In the genomic region with DNA sequence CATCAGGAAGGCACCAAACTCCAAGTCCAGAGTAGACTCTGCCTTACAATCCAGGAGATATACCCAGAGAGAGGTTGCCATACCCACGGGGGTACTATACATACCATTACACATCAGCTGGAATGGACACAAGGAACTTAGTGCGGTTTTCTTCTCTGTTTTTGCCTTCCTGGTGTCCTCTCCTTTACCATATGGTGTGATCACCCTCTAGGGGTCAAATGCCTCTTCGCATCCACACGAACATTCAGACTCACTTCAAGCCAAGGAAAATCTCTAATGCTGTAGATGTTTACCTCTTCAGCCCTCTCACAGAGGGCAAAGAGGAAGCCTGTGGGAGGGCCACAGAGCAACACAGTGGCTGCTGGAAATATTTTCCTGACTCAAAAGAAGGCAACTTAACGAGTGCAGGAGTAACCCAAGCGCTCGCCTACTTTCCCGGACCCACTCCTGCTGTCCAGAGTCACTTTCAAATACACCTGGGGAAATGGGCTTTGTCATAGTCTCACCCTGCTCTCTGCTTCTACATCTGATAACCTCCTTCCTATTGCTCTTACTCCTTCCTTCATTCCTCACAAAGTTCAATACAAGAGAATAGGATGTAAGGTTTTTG, we compare ENCODE assay signal across 8 cellular contexts.
DNase-seq lines count a peak whose midpoint lies in the region; ATAC-seq and TF ChIP-seq lines count a peak whose summit lies in the region.

No MANE protein-coding gene starts in this region.

- no peaks in the 10 kb centered on the region for H3K9me3 ChIP-seq in RWPE2 (ENCODE audit: severe bottlenecking)
- no peaks in the 10 kb centered on the region for H3K9me3 ChIP-seq in sigmoid colon

- H3K27ac ChIP-seq in RWPE2 (ENCODE audit: poor library complexity, severe bottlenecking), result no peak overlapping the region
- H3K27ac ChIP-seq in sigmoid colon, result peak overlapping the region in 3 of 4 donors; percentile 57 to 67 (median 58)

- H3K36me3 ChIP-seq in RWPE2 (ENCODE audit: low read depth) (no peaks in the 10 kb centered on the region), sigmoid colon (no peaks in the 10 kb centered on the region)

- TF ChIP-seq CTCF in RWPE2 (IDR thresholded peaks at IDR 0.05; ENCODE audit: poor library complexity, severe bottlenecking), result peak; percentile 76
- peak; percentile 56 to 73 (median 60) for TF ChIP-seq CTCF in sigmoid colon (IDR thresholded peaks at IDR 0.05)

- DNase-seq in NOMO-1 treated with DMSO at 0.1 percent for 48 hours (lab: John Stamatoyannopoulos, UW; ENCODE audit: unreplicated experiment) (peak; percentile 3), NOMO-1 treated with dmso at 0.1 percent for 144 hours (lab: John Stamatoyannopoulos, UW; ENCODE audit: unreplicated experiment) (no peak), RWPE2 (ENCODE audit: low spot score) (no peak), globus pallidus (ENCODE audit: low spot score) (peak; percentile 43), sigmoid colon (no peak), cerebellar nuclear complex (lab: John Stamatoyannopoulos, UW) (no peak)
- no peak for DNase-seq in activated CD8-positive, alpha-beta memory T cell treated with anti-CD3 and anti-CD28 coated beads for 24 hours

- TF ChIP-seq POLR2A in sigmoid colon (IDR thresholded peaks at IDR 0.05), result no peak

- H3K4me3 ChIP-seq in RWPE2 (ENCODE audit: severe bottlenecking) (no peak overlapping the region), sigmoid colon (no peak overlapping the region)

- H3K4me1 ChIP-seq in RWPE2 (ENCODE audit: insufficient read depth, poor library complexity, severe bottlenecking) (no peaks in the 10 kb centered on the region), sigmoid colon (peaks cover 0 to 63% (median 43%) of the 10 kb centered on the region in 4 donors)

- intact Hi-C loops in sigmoid colon (cut with DNase I), result loop anchor here (2.0 to 10.0 kb wide), 4 partner anchors 114 to 712 kb away; partner anchors contain the start of gene GLI3

- 56 to 59% methylated on average over 8 of the region's 8 CpGs for WGBS in sigmoid colon, 2 donors

- ATAC-seq in RWPE2 (ENCODE audit: low read depth) (peak; percentile 85), GM18870 (IDR thresholded peaks at IDR 0.05; ENCODE audit: unreplicated experiment) (no peak)

- H3K27me3 ChIP-seq in RWPE2 (ENCODE audit: insufficient read depth, poor library complexity, severe bottlenecking), result no peaks in the 10 kb centered on the region
- no peaks in the 10 kb centered on the region for H3K27me3 ChIP-seq in sigmoid colon

- TF ChIP-seq EP300 in sigmoid colon (IDR thresholded peaks at IDR 0.05), result no peak

Comparison
In these comparisons a context has a peak if more than half of its experiments do, and no peak if none do; other contexts are left out.
1. DNase-seq: peak in NOMO-1 treated with DMSO at 0.1 percent for 48 hours (single experiment) and globus pallidus (single experiment); none in NOMO-1 treated with dmso at 0.1 percent for 144 hours (single experiment), RWPE2 (single experiment), sigmoid colon (single experiment), activated CD8-positive, alpha-beta memory T cell treated with anti-CD3 and anti-CD28 coated beads for 24 hours (single experiment) and cerebellar nuclear complex (0 of 2).